Comparison of ENCODE assay signal across 1 cellular context in genomic region chr17:8384801-8385335, GRCh38.
TF ChIP-seq lines count a peak whose summit lies in the region.

No MANE protein-coding gene starts in this region.

TF ChIP-seq in HepG2, 621 proteins besides CTCF, POLR2A, EP300 and RAD21:
- no peak for TF ChIP-seq ZNF547 (CRISPR knock-in tag; IDR thresholded peaks at IDR 0.05)
- TF ChIP-seq ZNF574 (CRISPR knock-in tag; IDR thresholded peaks at IDR 0.05) = 0 out of 2 replicates have a peak, but pooled peaks have one; percentile 9
- peak; percentile 67; the same call in 1 of the 2 replicates for TF ChIP-seq PPARG (CRISPR knock-in tag; conservative IDR thresholded peaks at IDR 0.05)
